ENCODE assay signal across 1 cellular context in genomic region chr6:132964101-132964867, GRCh38.
TF ChIP-seq lines count a peak whose summit lies in the region.

No MANE protein-coding gene starts in this region.

TF ChIP-seq in K562, 482 proteins besides CTCF, POLR2A, EP300 and RAD21 (continued from another document and continues in another):
- TF ChIP-seq GTF2F1 (IDR thresholded peaks at IDR 0.05; ENCODE audit: low read depth, low read length) = no peak
- TF ChIP-seq FOXA3 (CRISPR knock-in tag; conservative IDR thresholded peaks at IDR 0.05 in 1 of 2, IDR thresholded peaks at IDR 0.05 in 1 of 2) = peak; percentile 95 to 99
- no peak for TF ChIP-seq PHB (CRISPR knock-in tag; IDR thresholded peaks at IDR 0.05)
- no peak for TF ChIP-seq TGIF2 (CRISPR knock-in tag; IDR thresholded peaks at IDR 0.05)
- no peak for TF ChIP-seq SREBF1 (IDR thresholded peaks at IDR 0.05; ENCODE audit: borderline replicate concordance, low read depth, low read length)
- TF ChIP-seq, protein P1, sequence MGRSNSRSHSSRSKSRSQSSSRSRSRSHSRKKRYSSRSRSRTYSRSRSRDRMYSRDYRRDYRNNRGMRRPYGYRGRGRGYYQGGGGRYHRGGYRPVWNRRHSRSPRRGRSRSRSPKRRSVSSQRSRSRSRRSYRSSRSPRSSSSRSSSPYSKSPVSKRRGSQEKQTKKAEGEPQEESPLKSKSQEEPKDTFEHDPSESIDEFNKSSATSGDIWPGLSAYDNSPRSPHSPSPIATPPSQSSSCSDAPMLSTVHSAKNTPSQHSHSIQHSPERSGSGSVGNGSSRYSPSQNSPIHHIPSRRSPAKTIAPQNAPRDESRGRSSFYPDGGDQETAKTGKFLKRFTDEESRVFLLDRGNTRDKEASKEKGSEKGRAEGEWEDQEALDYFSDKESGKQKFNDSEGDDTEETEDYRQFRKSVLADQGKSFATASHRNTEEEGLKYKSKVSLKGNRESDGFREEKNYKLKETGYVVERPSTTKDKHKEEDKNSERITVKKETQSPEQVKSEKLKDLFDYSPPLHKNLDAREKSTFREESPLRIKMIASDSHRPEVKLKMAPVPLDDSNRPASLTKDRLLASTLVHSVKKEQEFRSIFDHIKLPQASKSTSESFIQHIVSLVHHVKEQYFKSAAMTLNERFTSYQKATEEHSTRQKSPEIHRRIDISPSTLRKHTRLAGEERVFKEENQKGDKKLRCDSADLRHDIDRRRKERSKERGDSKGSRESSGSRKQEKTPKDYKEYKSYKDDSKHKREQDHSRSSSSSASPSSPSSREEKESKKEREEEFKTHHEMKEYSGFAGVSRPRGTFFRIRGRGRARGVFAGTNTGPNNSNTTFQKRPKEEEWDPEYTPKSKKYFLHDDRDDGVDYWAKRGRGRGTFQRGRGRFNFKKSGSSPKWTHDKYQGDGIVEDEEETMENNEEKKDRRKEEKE (IDR thresholded peaks at IDR 0.05; ENCODE audit: borderline replicate concordance in 1 of 2, control insufficient read depth in 1 of 2, low read depth in 2 of 2, low read length in 1 of 2) = no peak
- no peak for TF ChIP-seq MTF1 (CRISPR knock-in tag; IDR thresholded peaks at IDR 0.05; ENCODE audit: borderline replicate concordance)
- no peak for TF ChIP-seq DLX4 (CRISPR knock-in tag; IDR thresholded peaks at IDR 0.05)
- no peak for TF ChIP-seq SMC3 (conservative IDR thresholded peaks at IDR 0.05; ENCODE audit: insufficient read depth, low read depth, low read length)
- TF ChIP-seq DPF2 (IDR thresholded peaks at IDR 0.05) = peak; percentile 89
- TF ChIP-seq SMARCC2 (IDR thresholded peaks at IDR 0.05; ENCODE audit: low read depth) = peak; percentile 88; the same call in 1 of the 2 replicates
- no peak for TF ChIP-seq SP2 (IDR thresholded peaks at IDR 0.05; ENCODE audit: extremely low read depth, low read depth, low read length, poor library complexity, severe bottlenecking)
- TF ChIP-seq ZBTB40 (IDR thresholded peaks at IDR 0.05) = no peak
- no peak for TF ChIP-seq ZBTB40 (CRISPR knock-in tag; IDR thresholded peaks at IDR 0.05)
- TF ChIP-seq ZNF165 (CRISPR knock-in tag; IDR thresholded peaks at IDR 0.05; ENCODE audit: borderline replicate concordance) = no peak
- TF ChIP-seq ZNF444 (CRISPR knock-in tag; IDR thresholded peaks at IDR 0.05) = no peak
- no peak for TF ChIP-seq E2F1 (CRISPR knock-in tag; IDR thresholded peaks at IDR 0.05)
- TF ChIP-seq TAF1 (IDR thresholded peaks at IDR 0.05; ENCODE audit: control insufficient read depth, extremely low read depth, insufficient read depth, low read length, severe bottlenecking) = no peak
- no peak for TF ChIP-seq CBX1 (IDR thresholded peaks at IDR 0.05; ENCODE audit: low read depth)
- no peak for TF ChIP-seq HSF4 (CRISPR knock-in tag; IDR thresholded peaks at IDR 0.05; ENCODE audit: borderline replicate concordance)
- no peak for TF ChIP-seq HINFP (tag; conservative IDR thresholded peaks at IDR 0.05; ENCODE audit: low read depth)
- no peak for TF ChIP-seq ZNF830 (CRISPR knock-in tag; IDR thresholded peaks at IDR 0.05)
- no peak for TF ChIP-seq HOXB6 (CRISPR knock-in tag; IDR thresholded peaks at IDR 0.05; ENCODE audit: borderline replicate concordance)
- no peak for TF ChIP-seq CHD4 (IDR thresholded peaks at IDR 0.05; ENCODE audit: insufficient read depth, insufficient replicate concordance, low read depth, low read length, poor library complexity, severe bottlenecking)
- no peak for TF ChIP-seq TRIM28 (IDR thresholded peaks at IDR 0.05)
- TF ChIP-seq ELK3 (CRISPR knock-in tag; IDR thresholded peaks at IDR 0.05) = no peak
- TF ChIP-seq EWSR1 (IDR thresholded peaks at IDR 0.05; ENCODE audit: borderline replicate concordance, low read depth, partially characterized antibody) = no peak
- no peak for TF ChIP-seq HNRNPK (IDR thresholded peaks at IDR 0.05; ENCODE audit: low read depth, low read length, poor library complexity, severe bottlenecking)
- no peak for TF ChIP-seq TEAD2 (tag; IDR thresholded peaks at IDR 0.05)
- TF ChIP-seq, protein P2, sequence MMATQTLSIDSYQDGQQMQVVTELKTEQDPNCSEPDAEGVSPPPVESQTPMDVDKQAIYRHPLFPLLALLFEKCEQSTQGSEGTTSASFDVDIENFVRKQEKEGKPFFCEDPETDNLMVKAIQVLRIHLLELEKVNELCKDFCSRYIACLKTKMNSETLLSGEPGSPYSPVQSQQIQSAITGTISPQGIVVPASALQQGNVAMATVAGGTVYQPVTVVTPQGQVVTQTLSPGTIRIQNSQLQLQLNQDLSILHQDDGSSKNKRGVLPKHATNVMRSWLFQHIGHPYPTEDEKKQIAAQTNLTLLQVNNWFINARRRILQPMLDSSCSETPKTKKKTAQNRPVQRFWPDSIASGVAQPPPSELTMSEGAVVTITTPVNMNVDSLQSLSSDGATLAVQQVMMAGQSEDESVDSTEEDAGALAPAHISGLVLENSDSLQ (IDR thresholded peaks at IDR 0.05) = peak; percentile 81
- TF ChIP-seq ZFPM2 (CRISPR knock-in tag; IDR thresholded peaks at IDR 0.05) = no peak
- TF ChIP-seq NKRF (IDR thresholded peaks at IDR 0.05; ENCODE audit: borderline replicate concordance) = no peak
- TF ChIP-seq FOXP1 (CRISPR knock-in tag; IDR thresholded peaks at IDR 0.05) = no peak
- no peak for TF ChIP-seq ZFP36 (IDR thresholded peaks at IDR 0.05; ENCODE audit: low read depth, low read length, partially characterized antibody)
- no peak for TF ChIP-seq ILK (tag; IDR thresholded peaks at IDR 0.05; ENCODE audit: borderline replicate concordance, low read depth)
- no peak for TF ChIP-seq TSHZ1 (CRISPR knock-in tag; IDR thresholded peaks at IDR 0.05)
